ENCODE assay signal across 11 cellular contexts in the genomic region with DNA sequence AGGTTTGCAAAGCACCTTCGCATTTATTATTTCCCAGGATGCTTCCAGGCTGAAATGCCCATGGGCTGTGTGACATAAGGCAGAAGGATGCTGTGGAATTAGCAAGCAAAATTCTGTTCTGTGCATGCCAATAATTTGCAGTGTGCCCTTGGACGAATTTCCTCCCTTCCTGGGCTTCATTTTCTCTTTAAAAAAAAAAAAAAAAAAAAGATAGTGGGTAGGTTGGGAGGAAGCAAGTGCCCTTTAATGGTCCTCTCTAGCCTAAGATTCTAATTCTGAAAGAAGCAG. TPM values are rescaled to one million over a fixed set of nuclear protein-coding genes. Genes with fewer than 3 reads are reported as not detected.
A peak's percentile ranks its signal among the peaks of the same experiment; 100 is the strongest.
DNase-seq lines count a peak whose midpoint lies in the region; ATAC-seq, FAIRE-seq and TF ChIP-seq lines count a peak whose summit lies in the region.
"Had no signal": no experiment of that assay in that cellular context is flagged by ENCODE, and none has a peak within 500 bp of the region (broad histone marks: within the 10 kb centered on the region; RNA-seq: fewer than 3 reads in every experiment).

No MANE protein-coding gene starts in this region.

- H3K36me3 ChIP-seq in gastroesophageal sphincter, result peaks cover 0 to 11% of the 10 kb centered on the region in 2 donors

- no peak for TF ChIP-seq CTCF in gastroesophageal sphincter (IDR thresholded peaks at IDR 0.05)
- no peak for TF ChIP-seq CTCF in D721Med (IDR thresholded peaks at IDR 0.05; ENCODE audit: insufficient read depth, missing control alignments)

- H3K4me3 Mint-ChIP-seq in T-helper 17 cell, result no peak overlapping the region
- H3K4me3 Mint-ChIP-seq: natural killer cell treated with Interleukin-12 subunit alpha and Interleukin-12 subunit beta and Interleukin-15 and Interleukin-18, amount 100 ng/mL, for 72 hours had no signal

- H3K27ac Mint-ChIP-seq in T-helper 17 cell, result peak overlapping the region; percentile 9
- H3K27ac Mint-ChIP-seq: natural killer cell treated with Interleukin-12 subunit alpha and Interleukin-12 subunit beta and Interleukin-15 and Interleukin-18, amount 100 ng/mL, for 72 hours had no signal

- no peak for TF ChIP-seq POLR2A in gastroesophageal sphincter (IDR thresholded peaks at IDR 0.05)

- TF ChIP-seq EP300 in gastroesophageal sphincter (IDR thresholded peaks at IDR 0.05), result no peak

- H3K9me3 ChIP-seq in T-helper 17 cell (ENCODE audit: control insufficient read depth, low read length, poor library complexity, severe bottlenecking) (no peaks in the 10 kb centered on the region), gastroesophageal sphincter (no peaks in the 10 kb centered on the region)
- H3K9me3 ChIP-seq: HAP-1 had no signal

- FAIRE-seq in GM19239 (lab: Jason Lieb, UNC), result no peak
- FAIRE-seq in D721Med (lab: Jason Lieb, UNC), result no peak

- H3K27ac ChIP-seq in gastroesophageal sphincter, result peak overlapping the region; percentile 94 to 98 (median 97)

- no peaks in the 10 kb centered on the region for H3K27me3 ChIP-seq in gastroesophageal sphincter

- no peaks in the 10 kb centered on the region for H3K27me3 Mint-ChIP-seq in T-helper 17 cell

- peaks cover 18 to 89% (median 44%) of the 10 kb centered on the region in 3 donors for H3K4me1 ChIP-seq in gastroesophageal sphincter

- no peak for ATAC-seq in T-helper 17 cell
- no peak for ATAC-seq in gastroesophageal sphincter
- no peak for ATAC-seq in HG03039 (IDR thresholded peaks at IDR 0.05; ENCODE audit: unreplicated experiment)
- ATAC-seq in HG03565 (IDR thresholded peaks at IDR 0.05; ENCODE audit: unreplicated experiment), result no peak
- ATAC-seq: stimulated activated naive CD8-positive, alpha-beta T cell treated with anti-CD3 and anti-CD28 coated beads, Interleukin-15, Interleukin-2, amounts not matched to agents 100 U/mL and 50 U/mL, for 24 hours had no signal

- H3K36me3 Mint-ChIP-seq in T-helper 17 cell (ENCODE audit: low read depth), result no peaks in the 10 kb centered on the region
- H3K36me3 Mint-ChIP-seq: natural killer cell treated with Interleukin-12 subunit alpha and Interleukin-12 subunit beta and Interleukin-15 and Interleukin-18, amount 100 ng/mL, for 72 hours had no signal

- H3K4me3 ChIP-seq in gastroesophageal sphincter, result peak overlapping the region in 1 of 2 donors; percentile 88
- peak overlapping the region; percentile 13 for H3K4me3 ChIP-seq in skeletal muscle cell (ENCODE audit: low read depth, low read length)
- H3K4me3 ChIP-seq: HAP-1 had no signal

- WGBS in gastroesophageal sphincter (ENCODE audit: low coverage in 1 of 2), 2 donors, result 8 to 20% methylated on average over 2 of the region's 2 CpGs

- peaks cover 27% of the 10 kb centered on the region for H3K4me1 Mint-ChIP-seq in T-helper 17 cell

- DNase-seq in EH (ENCODE audit: low read depth), result peak; percentile 88
- DNase-seq in T-helper 17 cell, result no peak
- DNase-seq in skeletal muscle cell (ENCODE audit: low read depth), result no peak
- DNase-seq in GM19239 (ENCODE audit: insufficient read length, low spot score), result no peak
- no peak for DNase-seq in D721Med (ENCODE audit: insufficient read length, low spot score)

RNA-seq across cellular contexts. Expression of a gene that starts 2.5 kb away (rescaled TPM):
- total RNA-seq in T-helper 17 cell (10 to 100 TPM in 1 of 2 donors, 1 to 10 TPM in 1; 8.6 to 10.7 TPM), gastroesophageal sphincter (100 to 1,000 TPM; 144 to 270 (median 221) TPM)

RNA-seq across cellular contexts. Expression of a gene that starts 30.7 kb away (rescaled TPM):
- total RNA-seq in T-helper 17 cell, result 1 to 10 TPM; 5.4 TPM
- total RNA-seq in gastroesophageal sphincter, result under 1 TPM in 2 of 4 donors, not detected in 2; 0.08 to 0.17 TPM

Comparison
In these comparisons a context has a peak if more than half of its experiments do, and no peak if none do; other contexts are left out.
1. RNA of a gene that starts 2.5 kb away (total RNA-seq): 144 to 270 TPM in gastroesophageal sphincter; 8.6 to 10.7 TPM in T-helper 17 cell; every median in the first group is over 10 times any median in the second.
2. RNA of a gene that starts 30.7 kb away (total RNA-seq): 5.4 TPM in T-helper 17 cell; 0.08 to 0.17 TPM in gastroesophageal sphincter; every median in the first group is over 4 times any median in the second.